ENCODE assay signal across 5 cellular contexts in genomic region chr7:89246196-89246595, GRCh38.
"Had no signal": no experiment of that assay in that cellular context is flagged by ENCODE, and none has a peak within 500 bp of the region (broad histone marks: within the 10 kb centered on the region; RNA-seq: fewer than 3 reads in every experiment).

No MANE protein-coding gene starts in this region.

- H3K27ac Mint-ChIP-seq: GM23338, H9, IgD-negative memory B cell had no signal

- H3K4me3 Mint-ChIP-seq: GM23338, H9, IgD-negative memory B cell had no signal

- H3K27me3 Mint-ChIP-seq: IgD-negative memory B cell had no signal

- H3K4me1 Mint-ChIP-seq: IgD-negative memory B cell had no signal

- ATAC-seq: GM23338, HepG2 had no signal

- DNase-seq: H9, HCEC 1CT had no signal

- H3K36me3 Mint-ChIP-seq: IgD-negative memory B cell had no signal
